Comparison of ENCODE assay signal across 19 cellular contexts in genomic region chr16:22938647-22939046, GRCh38.
DNase-seq lines count a peak whose midpoint lies in the region; ATAC-seq and TF ChIP-seq lines count a peak whose summit lies in the region.
"Had no signal": no experiment of that assay in that cellular context is flagged by ENCODE, and none has a peak within 500 bp of the region (broad histone marks: within the 10 kb centered on the region; RNA-seq: fewer than 3 reads in every experiment).

No MANE protein-coding gene starts in this region.

- peak; percentile 54 for ATAC-seq in activated naive CD8-positive, alpha-beta T cell treated with anti-CD3 and anti-CD28 coated beads, Interleukin-2, amount 50 U/mL, for 24 hours
- ATAC-seq in GM19328 (IDR thresholded peaks at IDR 0.05; ENCODE audit: unreplicated experiment), result no peak
- ATAC-seq: GM12878, Panc1 had no signal

- peaks cover 26% of the 10 kb centered on the region for H3K27me3 Mint-ChIP-seq in activated naive CD8-positive, alpha-beta T cell treated with anti-CD3 and anti-CD28 coated beads, Interleukin-2, amount 50 U/mL, for 24 hours
- H3K27me3 Mint-ChIP-seq in activated naive CD8-positive, alpha-beta T cell treated with anti-CD3 and anti-CD28 coated beads for 36 hours, result peaks cover 26% of the 10 kb centered on the region
- H3K27me3 Mint-ChIP-seq in endodermal cell (ENCODE audit: insufficient read depth) (peaks cover 24% of the 10 kb centered on the region), Calu3 (ENCODE audit: unreplicated experiment) (peaks cover 82% of the 10 kb centered on the region)

- CTCF ChIA-PET in Calu3 (lab: Charles Lee), result no interaction called here

- no peaks in the 10 kb centered on the region for H3K36me3 Mint-ChIP-seq in activated naive CD8-positive, alpha-beta T cell treated with anti-CD3 and anti-CD28 coated beads, Interleukin-2, amount 50 U/mL, for 24 hours (ENCODE audit: low read depth)
- H3K36me3 Mint-ChIP-seq in activated naive CD8-positive, alpha-beta T cell treated with anti-CD3 and anti-CD28 coated beads for 36 hours, result no peaks in the 10 kb centered on the region
- no peaks in the 10 kb centered on the region for H3K36me3 Mint-ChIP-seq in endodermal cell (ENCODE audit: low read depth)
- H3K36me3 Mint-ChIP-seq in Calu3 (ENCODE audit: insufficient read depth, unreplicated experiment), result no peaks in the 10 kb centered on the region
- H3K36me3 Mint-ChIP-seq: CD8-positive, alpha-beta memory T cell had no signal

- no peak overlapping the region for H3K27ac ChIP-seq in endodermal cell (ENCODE audit: low read depth, low read length)
- H3K27ac ChIP-seq: SK-N-MC had no signal

- DNase-seq in activated naive CD8-positive, alpha-beta T cell treated with anti-CD3 and anti-CD28 coated beads, Interleukin-2, amount 50 U/mL, for 24 hours, result no peak
- no peak for DNase-seq in activated naive CD8-positive, alpha-beta T cell treated with anti-CD3 and anti-CD28 coated beads for 36 hours
- peak; percentile 9 for DNase-seq in RPMI7951 (ENCODE audit: low read depth)
- peak; percentile 2 for DNase-seq in endodermal cell
- no peak for DNase-seq in NCI-H2171 (lab: John Stamatoyannopoulos, UW)
- no peak for DNase-seq in Calu3
- no peak for DNase-seq in GM03348 (ENCODE audit: low spot score)
- DNase-seq: CD8-positive, alpha-beta memory T cell; DMS79 treated with DMSO at 0.1 percent for 48 hours; GOT3; NCI-H1417 treated with DMSO at 0.1 percent for 48 hours; NCI-H2029; NCI-H2171 treated with DMSO at 0.1 percent for 48 hours; NCI-H446 treated with DMSO at 0.1 percent for 48 hours; Right ventricle myocardium superior had no signal

- no peak overlapping the region for H3K9ac ChIP-seq in endodermal cell (ENCODE audit: extremely low read depth, low read length, poor library complexity, severe bottlenecking)

- no peaks in the 10 kb centered on the region for H3K36me3 ChIP-seq in endodermal cell (ENCODE audit: control insufficient read depth, insufficient read depth, low read length)

- intact Hi-C loops in Calu3 (cut with micrococcal nuclease; ENCODE audit: unreplicated experiment), result no loop called here

- H3K9me3 Mint-ChIP-seq in activated naive CD8-positive, alpha-beta T cell treated with anti-CD3 and anti-CD28 coated beads, Interleukin-2, amount 50 U/mL, for 24 hours, result no peaks in the 10 kb centered on the region
- H3K9me3 Mint-ChIP-seq in activated naive CD8-positive, alpha-beta T cell treated with anti-CD3 and anti-CD28 coated beads for 36 hours, result no peaks in the 10 kb centered on the region
- H3K9me3 Mint-ChIP-seq in endodermal cell (no peaks in the 10 kb centered on the region), Calu3 (ENCODE audit: low read depth, unreplicated experiment) (no peaks in the 10 kb centered on the region)
- H3K9me3 Mint-ChIP-seq: CD8-positive, alpha-beta memory T cell had no signal

- BruUV-seq in Calu3 (replicated peaks; lab: Mats Ljungman, UMichigan), result no TSS peak

- peaks cover 10% of the 10 kb centered on the region for H3K4me1 ChIP-seq in endodermal cell (ENCODE audit: control insufficient read depth, insufficient read depth, low read length)

- H3K27me3 ChIP-seq in endodermal cell (ENCODE audit: control insufficient read depth, insufficient read depth, low read length, poor library complexity, severe bottlenecking), result peaks cover 11% of the 10 kb centered on the region

- no peak overlapping the region for H3K27ac Mint-ChIP-seq in activated naive CD8-positive, alpha-beta T cell treated with anti-CD3 and anti-CD28 coated beads, Interleukin-2, amount 50 U/mL, for 24 hours
- no peak overlapping the region for H3K27ac Mint-ChIP-seq in activated naive CD8-positive, alpha-beta T cell treated with anti-CD3 and anti-CD28 coated beads for 36 hours
- H3K27ac Mint-ChIP-seq in endodermal cell (no peak overlapping the region), Calu3 (ENCODE audit: unreplicated experiment) (no peak overlapping the region)
- H3K27ac Mint-ChIP-seq: CD8-positive, alpha-beta memory T cell had no signal

- 100% methylated on average over 1 of the region's 1 CpG; no CpG with 5 or more reads in 1 of the 2 experiments for WGBS in endodermal cell (ENCODE audit: insufficient coverage in 1 of 2, insufficient read length in 1 of 2), 2 experiments

- H3K4me3 ChIP-seq in endodermal cell (ENCODE audit: low read length), result no peak overlapping the region
- H3K4me3 ChIP-seq: GM12878, SK-N-MC had no signal

- no peak overlapping the region for H3K4me3 Mint-ChIP-seq in activated naive CD8-positive, alpha-beta T cell treated with anti-CD3 and anti-CD28 coated beads, Interleukin-2, amount 50 U/mL, for 24 hours
- no peak overlapping the region for H3K4me3 Mint-ChIP-seq in activated naive CD8-positive, alpha-beta T cell treated with anti-CD3 and anti-CD28 coated beads for 36 hours
- H3K4me3 Mint-ChIP-seq in endodermal cell (no peak overlapping the region), Calu3 (ENCODE audit: low read depth, unreplicated experiment) (no peak overlapping the region)
- H3K4me3 Mint-ChIP-seq: CD8-positive, alpha-beta memory T cell had no signal

- TF ChIP-seq CTCF in endodermal cell (conservative IDR thresholded peaks at IDR 0.05) (no peak), Calu3 (IDR thresholded peaks at IDR 0.05; ENCODE audit: unreplicated experiment) (no peak)

- peaks cover 2% of the 10 kb centered on the region for H3K4me1 Mint-ChIP-seq in activated naive CD8-positive, alpha-beta T cell treated with anti-CD3 and anti-CD28 coated beads, Interleukin-2, amount 50 U/mL, for 24 hours
- H3K4me1 Mint-ChIP-seq in activated naive CD8-positive, alpha-beta T cell treated with anti-CD3 and anti-CD28 coated beads for 36 hours, result peaks cover 2% of the 10 kb centered on the region
- H3K4me1 Mint-ChIP-seq in endodermal cell, result peaks cover 14% of the 10 kb centered on the region
- no peaks in the 10 kb centered on the region for H3K4me1 Mint-ChIP-seq in Calu3 (ENCODE audit: low read depth, unreplicated experiment)
- H3K4me1 Mint-ChIP-seq: CD8-positive, alpha-beta memory T cell had no signal

- H3K9me3 ChIP-seq in endodermal cell (ENCODE audit: control insufficient read depth, low read length), result no peaks in the 10 kb centered on the region

Comparison
In these comparisons a context has a peak if more than half of its experiments do, and no peak if none do; other contexts are left out.
1. DNase-seq: peak in RPMI7951 (single experiment) and endodermal cell (single experiment); none in activated naive CD8-positive, alpha-beta T cell treated with anti-CD3 and anti-CD28 coated beads, Interleukin-2, amount 50 U/mL, for 24 hours (single experiment), activated naive CD8-positive, alpha-beta T cell treated with anti-CD3 and anti-CD28 coated beads for 36 hours (single experiment), NCI-H2171 (single experiment), Calu3 (single experiment) and GM03348 (single experiment).